Comparison of ENCODE assay signal across 7 cellular contexts in genomic region chr1:18789246-18789645, GRCh38.
"Had no signal": no experiment of that assay in that cellular context is flagged by ENCODE, and none has a peak within 500 bp of the region (broad histone marks: within the 10 kb centered on the region; RNA-seq: fewer than 3 reads in every experiment).

No MANE protein-coding gene starts in this region.

- H3K36me3 Mint-ChIP-seq: IgD-negative memory B cell had no signal

- H3K4me3 ChIP-seq: K562 had no signal

- H3K4me3 Mint-ChIP-seq: IgD-negative memory B cell had no signal

- DNase-seq: IMR-90, KBM-7, KG1 had no signal

- H3K27ac ChIP-seq: HL-60 had no signal

- ATAC-seq: HepG2, K562 had no signal
